Comparison of ENCODE assay signal across 8 cellular contexts in genomic region chr2:198127627-198128026, GRCh38.
DNase-seq lines count a peak whose midpoint lies in the region; ATAC-seq and TF ChIP-seq lines count a peak whose summit lies in the region.

No MANE protein-coding gene starts in this region.

- ATAC-seq in HG03095 (IDR thresholded peaks at IDR 0.05; ENCODE audit: unreplicated experiment) (peak; percentile 82), GM21619 (IDR thresholded peaks at IDR 0.05; ENCODE audit: unreplicated experiment) (no peak)

- H3K18ac ChIP-seq in trophoblast cell (ENCODE audit: low read length), result no peak overlapping the region

- no peak overlapping the region for H4K8ac ChIP-seq in trophoblast cell (ENCODE audit: low read depth, low read length)

- no peaks in the 10 kb centered on the region for H3K36me3 ChIP-seq in trophoblast cell (ENCODE audit: control insufficient read depth in 1 of 2, insufficient read depth in 2 of 2, low read length in 2 of 2)

- H4K12ac ChIP-seq in trophoblast cell (ENCODE audit: low read depth, low read length), result no peak overlapping the region

- no peaks in the 10 kb centered on the region for H3K27me3 Mint-ChIP-seq in activated T-cell treated with anti-CD3 and anti-CD28 coated beads, Interleukin-2, amount 50 U/mL, for 24 hours

- H3K4me3 ChIP-seq in foreskin fibroblast (ENCODE audit: low read depth in 1 of 2, low read length in 2 of 2) (no peak overlapping the region), trophoblast cell (ENCODE audit: low read depth, low read length) (no peak overlapping the region)

- peaks cover 5% of the 10 kb centered on the region for H3K36me3 Mint-ChIP-seq in activated T-cell treated with anti-CD3 and anti-CD28 coated beads, Interleukin-2, amount 50 U/mL, for 24 hours (ENCODE audit: low read depth)

- H3K79me1 ChIP-seq in trophoblast cell (ENCODE audit: low read length), result no peaks in the 10 kb centered on the region

- H3K4me1 Mint-ChIP-seq in activated T-cell treated with anti-CD3 and anti-CD28 coated beads, Interleukin-2, amount 50 U/mL, for 24 hours (ENCODE audit: low read depth), result peaks cover 3% of the 10 kb centered on the region

- no peak overlapping the region for H2BK12ac ChIP-seq in trophoblast cell (ENCODE audit: low read length)

- no peak overlapping the region for H3K27ac Mint-ChIP-seq in activated T-cell treated with anti-CD3 and anti-CD28 coated beads, Interleukin-2, amount 50 U/mL, for 24 hours

- H3K4me2 ChIP-seq in trophoblast cell (ENCODE audit: low read length), result no peak overlapping the region

- no peaks in the 10 kb centered on the region for H3K9me3 Mint-ChIP-seq in activated T-cell treated with anti-CD3 and anti-CD28 coated beads, Interleukin-2, amount 50 U/mL, for 24 hours

- H4K91ac ChIP-seq in trophoblast cell (ENCODE audit: low read depth, low read length), result no peak overlapping the region

- H3K4me3 Mint-ChIP-seq in activated T-cell treated with anti-CD3 and anti-CD28 coated beads, Interleukin-2, amount 50 U/mL, for 24 hours, result no peak overlapping the region

- H2AFZ ChIP-seq in trophoblast cell (ENCODE audit: insufficient read depth, low read length, poor library complexity), result no peak overlapping the region

- H2AK5ac ChIP-seq in trophoblast cell (ENCODE audit: low read length), result no peak overlapping the region

- no peak overlapping the region for H3K23ac ChIP-seq in trophoblast cell (ENCODE audit: low read length)

- TF ChIP-seq CTCF in foreskin fibroblast (IDR thresholded peaks at IDR 0.05; ENCODE audit: low read depth, low read length), result peak; percentile 62

- no peak overlapping the region for H3K9ac ChIP-seq in trophoblast cell (ENCODE audit: low read length)

- no peak overlapping the region for H2BK120ac ChIP-seq in trophoblast cell (ENCODE audit: insufficient read depth, low read length, poor library complexity)

- no peaks in the 10 kb centered on the region for H3K9me3 ChIP-seq in trophoblast cell (ENCODE audit: insufficient read depth, low read depth, low read length)

- H3K79me2 ChIP-seq in trophoblast cell (ENCODE audit: control insufficient read depth, insufficient read depth, low read length, poor library complexity), result no peaks in the 10 kb centered on the region

- H2BK5ac ChIP-seq in trophoblast cell (ENCODE audit: low read depth, low read length, poor library complexity), result no peak overlapping the region

- no peaks in the 10 kb centered on the region for H3K27me3 ChIP-seq in trophoblast cell (ENCODE audit: insufficient read depth, low read length)

- peak; percentile 44 for DNase-seq in NCI-H82 (lab: John Stamatoyannopoulos, UW)
- no peak for DNase-seq in NCI-H82 treated with DMSO at 0.1 percent for 48 hours (lab: John Stamatoyannopoulos, UW; ENCODE audit: unreplicated experiment)
- peak; percentile 48 for DNase-seq in NOMO-1 treated with DMSO at 0.1 percent for 48 hours (lab: John Stamatoyannopoulos, UW; ENCODE audit: unreplicated experiment)
- peak; percentile 40 for DNase-seq in activated T-cell treated with anti-CD3 and anti-CD28 coated beads, Interleukin-2, amount 50 U/mL, for 24 hours
- DNase-seq in foreskin fibroblast, result peak; percentile 54 to 84
- peak; percentile 39 to 68 for DNase-seq in trophoblast cell

- H3K14ac ChIP-seq in trophoblast cell (ENCODE audit: low read length), result no peak overlapping the region

- no peak overlapping the region for H3K27ac ChIP-seq in trophoblast cell (ENCODE audit: low read depth, low read length)

- no peak overlapping the region for H3K4ac ChIP-seq in trophoblast cell (ENCODE audit: low read depth, low read length)

- H3K4me1 ChIP-seq in trophoblast cell (ENCODE audit: control insufficient read depth in 1 of 2, insufficient read depth in 2 of 2, low read length in 2 of 2), result no peaks in the 10 kb centered on the region

- no CpG with 5 or more reads among the region's 1 CpG for WGBS in trophoblast cell (ENCODE audit: extremely low coverage, insufficient coverage, insufficient read length)
